Comparison of ENCODE assay signal across 7 cellular contexts in the genomic region with DNA sequence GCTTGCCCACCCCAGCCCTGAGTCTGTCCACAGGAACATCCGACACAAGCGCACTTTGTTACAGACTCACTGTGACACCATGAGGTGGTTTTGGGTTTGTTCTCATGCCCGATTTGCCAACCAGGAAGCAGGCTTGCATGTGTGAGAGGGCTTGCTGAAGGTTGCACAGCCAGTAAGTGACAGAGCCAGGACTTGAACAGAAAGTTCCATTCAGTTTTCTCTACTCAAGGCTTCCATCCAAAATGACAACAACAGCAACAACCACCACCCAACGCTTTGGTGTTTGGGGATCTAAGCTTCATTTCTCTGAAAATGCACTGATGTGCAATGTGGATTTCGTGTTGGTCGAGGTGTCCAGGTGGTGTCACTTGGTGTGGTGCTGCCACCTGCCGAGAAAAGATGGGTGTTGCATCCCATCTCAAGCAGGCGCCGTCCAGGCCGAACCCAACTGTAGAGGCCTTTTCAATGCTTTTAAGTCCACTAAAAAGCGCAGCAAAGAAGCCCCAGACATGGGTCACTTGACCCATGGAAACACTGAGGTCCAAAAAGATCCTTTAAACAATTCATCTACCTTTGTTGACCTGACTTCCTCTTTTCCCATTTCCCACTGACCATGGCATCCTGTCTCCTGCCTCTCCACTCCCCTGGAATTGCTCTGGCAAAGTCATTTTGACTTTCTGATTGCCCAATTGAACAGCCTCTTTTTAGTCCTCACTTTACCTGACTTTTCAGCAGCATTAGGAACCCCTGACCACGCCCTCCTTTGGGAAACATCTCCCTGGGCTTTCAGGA. TPM values are rescaled to one million over a fixed set of nuclear protein-coding genes. Genes with fewer than 3 reads are reported as not detected.
A peak's percentile ranks its signal among the peaks of the same experiment; 100 is the strongest.
DNase-seq lines count a peak whose midpoint lies in the region; ATAC-seq and TF ChIP-seq lines count a peak whose summit lies in the region.

No MANE protein-coding gene starts in this region.

- H3K9me2 ChIP-seq in PC-3 (replicated peaks; ENCODE audit: low read length): no peaks in the 10 kb centered on the region

- no peaks in the 10 kb centered on the region for H3K36me3 ChIP-seq in PC-3 (ENCODE audit: low read depth, low read length)
- H3K36me3 ChIP-seq in neutrophil: no peaks in the 10 kb centered on the region
- no peaks in the 10 kb centered on the region for H3K36me3 ChIP-seq in suprapubic skin

- H3K4me2 ChIP-seq in PC-3 (ENCODE audit: low read length): peak overlapping the region; percentile 19; the same call in 1 of the 2 replicates

- BruUV-seq in PC-3 (replicated peaks; lab: Mats Ljungman, UMichigan): no TSS peak

- H3K4me1 ChIP-seq in PC-3 (ENCODE audit: insufficient read depth, low read length) (0 out of 2 replicates have a peak, but pooled peaks cover 10% of the 10 kb centered on the region), neutrophil (ENCODE audit: control insufficient read depth in 1 of 2, insufficient read depth in 1 of 2, low read depth in 1 of 2, low read length in 1 of 2) (peaks cover 21% of the 10 kb centered on the region in 2 experiments), suprapubic skin (peaks cover 3% of the 10 kb centered on the region)

- H3K9ac ChIP-seq in PC-3 (ENCODE audit: low read length): no peak overlapping the region

- H3K9me3 ChIP-seq in PC-3 (ENCODE audit: low read length) (no peaks in the 10 kb centered on the region), neutrophil (no peaks in the 10 kb centered on the region), suprapubic skin (no peaks in the 10 kb centered on the region)

- CTCF ChIA-PET in PC-3 (lab: Charles Lee): interaction anchor here (0.5 to 2.2 kb wide), 6 partner anchors 28 to 154 kb away, joined by 3 to 8 read pairs (median 4); no protein-coding TSS in a partner anchor

- H3K27ac ChIP-seq in PC-3 (ENCODE audit: low read length) (no peak overlapping the region), neutrophil (peak overlapping the region; percentile 69), suprapubic skin (no peak overlapping the region)

- peak; percentile 80 for DNase-seq in GM12865 (ENCODE audit: low read depth)
- peak; percentile 65 for DNase-seq in HT1080 (ENCODE audit: low read depth)
- peak; percentile 78 for DNase-seq in PC-3
- peak; percentile 88 for DNase-seq in activated T-cell treated with anti-CD3 and anti-CD28 coated beads, Interleukin-2, amount 50 U/mL, for 48 hours
- peak; percentile 60 for DNase-seq in fibroblast of peridontal ligament (ENCODE audit: extremely low read depth)
- no peak for DNase-seq in suprapubic skin (ENCODE audit: low spot score in 2 of 2)

- no peak for TF ChIP-seq EP300 in suprapubic skin (IDR thresholded peaks at IDR 0.05)

- POLR2A ChIA-PET in PC-3 (lab: Charles Lee; ENCODE audit: unreplicated experiment): no interaction called here

- ATAC-seq in PC-3: peak; percentile 75

- H3K4me3 ChIP-seq in GM12865 (ENCODE audit: low read depth, low read length): no peak overlapping the region
- no peak overlapping the region for H3K4me3 ChIP-seq in PC-3 (ENCODE audit: low read length)
- H3K4me3 ChIP-seq in neutrophil (ENCODE audit: low read depth in 1 of 2, low read length in 1 of 2): peak overlapping the region; percentile 28 to 35
- no peak overlapping the region for H3K4me3 ChIP-seq in suprapubic skin

- H3K27me3 ChIP-seq in PC-3 (ENCODE audit: low read length): no peaks in the 10 kb centered on the region
- no peaks in the 10 kb centered on the region for H3K27me3 ChIP-seq in neutrophil
- H3K27me3 ChIP-seq in suprapubic skin: no peaks in the 10 kb centered on the region

- H4K20me1 ChIP-seq in PC-3 (ENCODE audit: low read length): no peaks in the 10 kb centered on the region

- intact Hi-C loops in PC-3 (cut with micrococcal nuclease): loop anchor here (5.0 kb wide), 1 partner anchor 78 kb away; no protein-coding TSS in a partner anchor

- H2AFZ ChIP-seq in PC-3 (ENCODE audit: low read length): peak overlapping the region; percentile 44

- 18% methylated on average over 12 of the region's 12 CpGs for WGBS in suprapubic skin

- no peaks in the 10 kb centered on the region for H3F3A ChIP-seq in PC-3 (ENCODE audit: low read length, unreplicated experiment)

- no peaks in the 10 kb centered on the region for H3K79me2 ChIP-seq in PC-3 (ENCODE audit: low read length)

- no peak for TF ChIP-seq POLR2A in suprapubic skin (IDR thresholded peaks at IDR 0.05)

- TF ChIP-seq CTCF in GM12865 (IDR thresholded peaks at IDR 0.05; ENCODE audit: insufficient read depth, low read depth, low read length, missing control alignments) (peak; percentile 85), PC-3 (conservative IDR thresholded peaks at IDR 0.05; ENCODE audit: low read depth, low read length) (peak; percentile 90), neutrophil (IDR thresholded peaks at IDR 0.05) (peak; percentile 93), suprapubic skin (IDR thresholded peaks at IDR 0.05) (peak; percentile 80 to 89)

RNA-seq across cellular contexts. Expression of gene CITED4, which starts 12.2 kb away (rescaled TPM):
- total RNA-seq in HT1080 (2014; rRNA removed; shearing (Covaris generic)): 0.90 TPM in 1 of 2 replicates, not detected in the other
- polyA plus RNA-seq in HT1080 (2015; cell fraction: cytosol; rRNA removed): 0.77 and 1.5 TPM in 2 replicates
- polyA plus RNA-seq in HT1080 (2015; cell fraction: nucleus; rRNA removed): 0.41 and 0.51 TPM in 2 replicates
- 10.6 and 12.0 TPM in 2 replicates for total RNA-seq in PC-3 (2014; rRNA removed)
- total RNA-seq in suprapubic skin: 10 to 100 TPM; 52.6 to 90.4 (median 58.4) TPM

Comparison
In these comparisons a context has a peak if more than half of its experiments do, and no peak if none do; other contexts are left out.
1. DNase-seq: peak in GM12865 (single experiment), HT1080 (single experiment), PC-3 (single experiment), activated T-cell treated with anti-CD3 and anti-CD28 coated beads, Interleukin-2, amount 50 U/mL, for 48 hours (2 of 2) and fibroblast of peridontal ligament (single experiment); none in suprapubic skin (0 of 2).
2. H3K4me3 ChIP-seq: peak in neutrophil (2 of 2); none in GM12865 (single experiment), PC-3 (single experiment) and suprapubic skin (single experiment).
3. Peak in every context shown above with its lines, with median percentiles within 50 percentile points of each other: CTCF ChIP-seq.